In genomic region chr10:27513451-27514191, GRCh38 we compare ENCODE assay signal across 15 cellular contexts. TPM values are rescaled to one million over a fixed set of nuclear protein-coding genes. Genes with fewer than 3 reads are reported as not detected.
DNase-seq lines count a peak whose midpoint lies in the region; ATAC-seq, FAIRE-seq and TF ChIP-seq lines count a peak whose summit lies in the region.
"Had no signal": no experiment of that assay in that cellular context is flagged by ENCODE, and none has a peak within 500 bp of the region (broad histone marks: within the 10 kb centered on the region; RNA-seq: fewer than 3 reads in every experiment).

No MANE protein-coding gene starts in this region.

- H3K4me3 ChIP-seq in sigmoid colon: no peak overlapping the region
- H3K4me3 ChIP-seq: transverse colon had no signal

- no peak for ATAC-seq in GM18870 (IDR thresholded peaks at IDR 0.05; ENCODE audit: unreplicated experiment)

- H3K9me3 ChIP-seq in sigmoid colon: no peaks in the 10 kb centered on the region
- H3K9me3 ChIP-seq: transverse colon had no signal

- TF ChIP-seq EP300 in sigmoid colon (IDR thresholded peaks at IDR 0.05): no peak

- 42 to 60% methylated on average over 3 of the region's 3 CpGs for WGBS in sigmoid colon, 2 donors

- peaks cover 0 to 50% (median 26%) of the 10 kb centered on the region in 4 donors for H3K4me1 ChIP-seq in sigmoid colon

- TF ChIP-seq POLR2A in sigmoid colon (IDR thresholded peaks at IDR 0.05): no peak

- H3K27me3 ChIP-seq in sigmoid colon: no peaks in the 10 kb centered on the region
- H3K27me3 ChIP-seq: transverse colon had no signal

- peaks cover 0 to 27% (median 3%) of the 10 kb centered on the region in 4 donors for H3K36me3 ChIP-seq in sigmoid colon

- DNase-seq in SIG-M5 treated with dmso at 0.1 percent for 504 hours (lab: John Stamatoyannopoulos, UW; ENCODE audit: unreplicated experiment) (peak; percentile 3), SIG-M5 (lab: John Stamatoyannopoulos, UW) (no peak), RCC 7860 (ENCODE audit: low spot score) (peak; percentile 76), chondrocyte (ENCODE audit: low spot score) (no peak), nephron progenitor cell (no peak), NCI-H748 (lab: John Stamatoyannopoulos, UW; ENCODE audit: unreplicated experiment) (no peak), sigmoid colon (no peak)
- DNase-seq: activated CD4-positive, alpha-beta T cell treated with anti-CD3 and anti-CD28 coated beads, Interleukin-2, amount 50 U/mL, for 1 hour; NCI-H187 treated with DMSO at 0.1 percent for 48 hours; occipital lobe; stimulated activated CD4-positive, alpha-beta T cell treated with anti-CD3 and anti-CD28 coated beads, Interleukin-4, amount 100 ng/mL, for 4 hours; transverse colon had no signal

- H3K36me3 Mint-ChIP-seq in chondrocyte (ENCODE audit: low read depth) (peaks cover 20% of the 10 kb centered on the region), nephron progenitor cell (ENCODE audit: low read depth) (peaks cover 83% of the 10 kb centered on the region)

- peak overlapping the region; percentile 29 for H3K27ac Mint-ChIP-seq in chondrocyte (ENCODE audit: unreplicated experiment)
- H3K27ac Mint-ChIP-seq in nephron progenitor cell: peak overlapping the region; percentile 84
- H3K27ac Mint-ChIP-seq: dendritic cell treated with granulocyte-macrophage colony-stimulating factor and Interleukin-4, amounts not matched to agents 40 ng/mL and 50 ng/mL, for 4 days had no signal

- no peaks in the 10 kb centered on the region for H3K9me3 Mint-ChIP-seq in chondrocyte (ENCODE audit: low read depth)
- peaks cover 3% of the 10 kb centered on the region for H3K9me3 Mint-ChIP-seq in nephron progenitor cell
- H3K9me3 Mint-ChIP-seq: dendritic cell treated with granulocyte-macrophage colony-stimulating factor and Interleukin-4, amounts not matched to agents 40 ng/mL and 50 ng/mL, for 4 days had no signal

- H3K27ac ChIP-seq in sigmoid colon: no peak overlapping the region
- H3K27ac ChIP-seq: 22Rv1, transverse colon had no signal

- peak; percentile 80 for FAIRE-seq in RCC 7860 (lab: Jason Lieb, UNC)

- H3K27me3 Mint-ChIP-seq in chondrocyte (ENCODE audit: low read depth) (no peaks in the 10 kb centered on the region), nephron progenitor cell (ENCODE audit: low read depth, poor library complexity) (no peaks in the 10 kb centered on the region)
- H3K27me3 Mint-ChIP-seq: dendritic cell treated with granulocyte-macrophage colony-stimulating factor and Interleukin-4, amounts not matched to agents 40 ng/mL and 50 ng/mL, for 4 days had no signal

- H3K4me1 Mint-ChIP-seq in chondrocyte (ENCODE audit: low read depth) (peaks cover 50% of the 10 kb centered on the region), nephron progenitor cell (no peaks in the 10 kb centered on the region)

- H3K4me3 Mint-ChIP-seq in chondrocyte (ENCODE audit: unreplicated experiment) (no peak overlapping the region), nephron progenitor cell (no peak overlapping the region)
- H3K4me3 Mint-ChIP-seq: dendritic cell treated with granulocyte-macrophage colony-stimulating factor and Interleukin-4, amounts not matched to agents 40 ng/mL and 50 ng/mL, for 4 days had no signal

- intact Hi-C loops in sigmoid colon (cut with DNase I): no loop called here

- TF ChIP-seq CTCF in chondrocyte (IDR thresholded peaks at IDR 0.05) (no peak), nephron progenitor cell (IDR thresholded peaks at IDR 0.05) (no peak), sigmoid colon (IDR thresholded peaks at IDR 0.05) (no peak)

RNA-seq across cellular contexts. Expression of gene RAB18, which starts 9.5 kb away (rescaled TPM):
- 176 to 179 TPM (median 178 TPM) in 3 replicates for total RNA-seq in chondrocyte
- 10 to 100 TPM; 46.0 to 64.2 (median 55.1) TPM for total RNA-seq in sigmoid colon
- 10 to 100 TPM; 37.5 to 83.7 (median 50.5) TPM for polyA plus RNA-seq in sigmoid colon

Comparison
In these comparisons a context has a peak if more than half of its experiments do, and no peak if none do; other contexts are left out.
1. DNase-seq: peak in SIG-M5 treated with dmso at 0.1 percent for 504 hours (single experiment) and RCC 7860 (single experiment); none in SIG-M5 (single experiment), chondrocyte (single experiment), nephron progenitor cell (single experiment), NCI-H748 (single experiment) and sigmoid colon (single experiment).